8 cellular contexts compared by ENCODE assay signal in the genomic region with DNA sequence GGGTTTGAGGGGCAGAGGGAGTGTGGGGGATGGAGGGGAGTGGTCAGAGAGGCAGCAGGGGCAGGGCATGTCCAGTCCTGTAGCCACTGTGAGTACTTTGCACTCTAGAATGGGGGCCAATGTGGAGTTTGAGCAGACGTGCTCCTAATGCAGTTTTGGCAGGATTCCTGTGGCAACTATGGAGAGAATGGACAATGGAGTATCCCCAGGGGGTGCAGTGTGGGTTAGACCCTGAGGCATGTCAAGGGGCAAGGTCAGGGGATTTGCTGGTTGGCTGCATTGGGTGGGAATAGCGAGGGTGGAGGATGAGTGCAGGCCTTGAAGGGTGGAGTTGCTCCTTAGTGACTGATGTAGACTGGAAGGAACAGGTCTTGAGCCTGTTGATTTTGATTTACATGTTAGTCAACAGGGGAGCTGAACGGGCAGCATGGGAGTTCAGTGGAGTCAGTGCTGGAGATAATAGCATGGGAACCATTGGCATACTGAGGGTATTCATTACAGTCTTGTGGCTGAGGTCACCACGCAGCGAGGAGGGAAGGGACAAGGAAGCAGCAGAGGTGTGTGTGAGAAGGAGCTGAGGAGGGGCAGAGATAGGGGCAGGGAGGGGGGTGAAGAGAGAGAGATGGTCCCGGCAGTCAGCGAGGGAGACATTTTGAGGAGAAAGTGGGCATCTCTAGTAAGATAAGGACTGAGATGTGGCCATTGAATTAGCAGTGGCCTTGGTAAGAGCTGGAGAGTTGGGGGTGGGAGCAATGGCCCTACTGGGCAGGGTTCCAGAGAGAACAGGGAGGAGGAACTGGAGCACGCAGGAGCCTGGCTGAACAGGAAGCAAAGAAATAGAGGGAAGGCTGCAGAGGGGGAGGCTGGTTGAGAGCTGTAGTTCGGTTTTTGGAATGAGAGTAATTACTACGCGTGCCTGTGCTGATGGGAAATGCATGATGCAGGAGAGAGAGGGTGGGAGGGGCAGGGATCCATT.
DNase-seq lines count a peak whose midpoint lies in the region; ATAC-seq and TF ChIP-seq lines count a peak whose summit lies in the region.

No MANE protein-coding gene starts in this region.

- H3K27me3 ChIP-seq in liver (ENCODE audit: control insufficient read depth in 4 of 4, insufficient read depth in 4 of 4, low read length in 3 of 4) (no peaks in the 10 kb centered on the region), upper lobe of left lung (no peaks in the 10 kb centered on the region)

- CTCF ChIA-PET in MCF 10A (lab: Yijun Ruan, JAX), result interaction anchor here (0.6 to 1.5 kb wide), 3 partner anchors 20 to 330 kb away, joined by 3 to 5 read pairs (median 4); no protein-coding TSS in a partner anchor
- CTCF ChIA-PET in HEK293T (lab: Yijun Ruan, JAX), result no interaction called here

- no peak for DNase-seq in activated CD4-positive, alpha-beta T cell treated with anti-CD3 and anti-CD28 coated beads, Interleukin-2, amount 10 ng/mL, durations not matched to agents 24 days and 14 days
- DNase-seq in activated CD4-positive, alpha-beta T cell treated with anti-CD3 and anti-CD28 coated beads for 4 hours, result no peak
- DNase-seq in MCF 10A (ENCODE audit: unreplicated experiment) (peak; percentile 49), upper lobe of left lung (no peak), HEK293T (ENCODE audit: extremely low spot score) (no peak), NCI-H187 treated with DMSO at 0.1 percent for 48 hours (lab: John Stamatoyannopoulos, UW) (no peak)

- H3K27me3 Mint-ChIP-seq in activated CD4-positive, alpha-beta T cell treated with anti-CD3 and anti-CD28 coated beads, Interleukin-2, amount 10 ng/mL, durations not matched to agents 24 days and 14 days, result no peaks in the 10 kb centered on the region
- H3K27me3 Mint-ChIP-seq in MCF 10A (ENCODE audit: insufficient read depth, unreplicated experiment), result no peaks in the 10 kb centered on the region

- no peak for TF ChIP-seq EP300 in upper lobe of left lung (IDR thresholded peaks at IDR 0.05)

- peak in 1 of 2 donors; percentile 24 for ATAC-seq in upper lobe of left lung (ENCODE audit: low FRiP score in 2 of 2)
- no peak for ATAC-seq in GM21737 (IDR thresholded peaks at IDR 0.05; ENCODE audit: unreplicated experiment)

- no peak for TF ChIP-seq CTCF in MCF 10A (IDR thresholded peaks at IDR 0.05; ENCODE audit: unreplicated experiment)
- TF ChIP-seq CTCF in liver (IDR thresholded peaks at IDR 0.05; ENCODE audit: low read depth, low read length, missing input control), result no peak
- no peak for TF ChIP-seq CTCF in upper lobe of left lung (IDR thresholded peaks at IDR 0.05)

- H3K4me1 Mint-ChIP-seq in activated CD4-positive, alpha-beta T cell treated with anti-CD3 and anti-CD28 coated beads, Interleukin-2, amount 10 ng/mL, durations not matched to agents 24 days and 14 days, result peaks cover 58% of the 10 kb centered on the region
- peaks cover 41% of the 10 kb centered on the region for H3K4me1 Mint-ChIP-seq in MCF 10A (ENCODE audit: insufficient read depth, unreplicated experiment)

- H3K4me3 Mint-ChIP-seq in activated CD4-positive, alpha-beta T cell treated with anti-CD3 and anti-CD28 coated beads, Interleukin-2, amount 10 ng/mL, durations not matched to agents 24 days and 14 days, result peak overlapping the region; percentile 4
- H3K4me3 Mint-ChIP-seq in MCF 10A (ENCODE audit: unreplicated experiment), result peak overlapping the region; percentile 64

- H3K27ac ChIP-seq in liver (ENCODE audit: low read depth in 1 of 2, low read length in 2 of 2) (no peak overlapping the region), upper lobe of left lung (peak overlapping the region; percentile 41 to 83 (median 78))

- H3K36me3 ChIP-seq in liver (ENCODE audit: control insufficient read depth in 4 of 4, insufficient read depth in 3 of 4, low read depth in 1 of 4, low read length in 3 of 4), result no peaks in the 10 kb centered on the region
- H3K36me3 ChIP-seq in upper lobe of left lung, result no peaks in the 10 kb centered on the region

- peaks cover 12% of the 10 kb centered on the region for H3K9me3 Mint-ChIP-seq in activated CD4-positive, alpha-beta T cell treated with anti-CD3 and anti-CD28 coated beads, Interleukin-2, amount 10 ng/mL, durations not matched to agents 24 days and 14 days
- H3K9me3 Mint-ChIP-seq in MCF 10A (ENCODE audit: unreplicated experiment), result peaks cover 10% of the 10 kb centered on the region

- 71% methylated on average over 11 of the region's 11 CpGs for WGBS in liver
- WGBS in upper lobe of left lung, 2 donors, result 60 to 66% methylated on average over 11 of the region's 11 CpGs

- H3K4me1 ChIP-seq in liver (ENCODE audit: control insufficient read depth in 4 of 4, insufficient read depth in 4 of 4, low read length in 3 of 4) (peaks cover 13 to 44% (median 41%) of the 10 kb centered on the region in 4 donors), upper lobe of left lung (peaks cover 48 to 78% (median 62%) of the 10 kb centered on the region in 4 donors)

- TF ChIP-seq POLR2A in upper lobe of left lung (IDR thresholded peaks at IDR 0.05), result no peak

- peaks cover 11% of the 10 kb centered on the region for H3K36me3 Mint-ChIP-seq in activated CD4-positive, alpha-beta T cell treated with anti-CD3 and anti-CD28 coated beads, Interleukin-2, amount 10 ng/mL, durations not matched to agents 24 days and 14 days (ENCODE audit: low read depth)
- H3K36me3 Mint-ChIP-seq in MCF 10A (ENCODE audit: insufficient read depth, unreplicated experiment), result peaks cover 4% of the 10 kb centered on the region

- no peak overlapping the region for H3K4me3 ChIP-seq in liver (ENCODE audit: low read depth in 1 of 3, low read length in 3 of 3)
- H3K4me3 ChIP-seq in upper lobe of left lung, result no peak overlapping the region

- no peak for TF ChIP-seq RAD21 in liver (IDR thresholded peaks at IDR 0.05)

- intact Hi-C loops in activated CD4-positive, alpha-beta T cell treated with anti-CD3 and anti-CD28 coated beads, Interleukin-2, amount 10 ng/mL, durations not matched to agents 24 days and 14 days (cut with micrococcal nuclease), result no loop called here
- intact Hi-C loops in MCF 10A (cut with micrococcal nuclease), result no loop called here

- H3K9me3 ChIP-seq in liver (ENCODE audit: control insufficient read depth in 4 of 4, low read length in 3 of 4) (peaks cover 3 to 5% (median 4%) of the 10 kb centered on the region in 4 donors), upper lobe of left lung (peaks cover 4 to 11% (median 8%) of the 10 kb centered on the region in 4 donors)

- BruUV-seq in MCF 10A (replicated peaks; lab: Mats Ljungman, UMichigan), result no TSS peak

- POLR2A ChIA-PET in MCF 10A (lab: Yijun Ruan, JAX), result interaction anchor here (1.0 to 3.8 kb wide), 4 partner anchors 10 to 109 kb away, joined by 3 to 35 read pairs (median 7); no protein-coding TSS in a partner anchor
- POLR2A ChIA-PET in HEK293T (lab: Yijun Ruan, JAX), result no interaction called here

- no peak overlapping the region for H3K9ac ChIP-seq in liver (ENCODE audit: low read depth in 1 of 2, low read length in 2 of 2)

- peak overlapping the region; percentile 26 for H3K27ac Mint-ChIP-seq in activated CD4-positive, alpha-beta T cell treated with anti-CD3 and anti-CD28 coated beads, Interleukin-2, amount 10 ng/mL, durations not matched to agents 24 days and 14 days
- peak overlapping the region; percentile 87 for H3K27ac Mint-ChIP-seq in MCF 10A (ENCODE audit: low read depth, unreplicated experiment)

TF ChIP-seq in liver, 16 proteins besides CTCF, POLR2A, EP300 and RAD21:
- TF ChIP-seq HNF4A (conservative IDR thresholded peaks at IDR 0.05), result peak in 1 of 2 donors; percentile 12
- TF ChIP-seq TAF1 (conservative IDR thresholded peaks at IDR 0.05), result no peak
- TF ChIP-seq RXRA (IDR thresholded peaks at IDR 0.05), result peak; percentile 29 to 36
- TF ChIP-seq SP1 (IDR thresholded peaks at IDR 0.05), result no peak
- no peak for TF ChIP-seq YY1 (IDR thresholded peaks at IDR 0.05)
TF ChIP-seq in liver: peak in this region for 2.

TF ChIP-seq in HEK293T, 16 proteins besides CTCF, POLR2A, EP300 and RAD21:
- TF ChIP-seq BHLHE40 (IDR thresholded peaks at IDR 0.05; ENCODE audit: borderline replicate concordance) (no peak), LEF1 (IDR thresholded peaks at IDR 0.05; ENCODE audit: borderline replicate concordance) (no peak), FOXK2 (IDR thresholded peaks at IDR 0.05) (no peak), PKNOX1 (IDR thresholded peaks at IDR 0.05) (no peak)

Comparison
In these comparisons a context has a peak if more than half of its experiments do, and no peak if none do; other contexts are left out.
1. H3K27ac ChIP-seq: peak in upper lobe of left lung (4 of 4); none in liver (0 of 2).